14 cellular contexts compared by ENCODE assay signal in genomic region chr3:29694331-29694730, GRCh38.
A peak's percentile ranks its signal among the peaks of the same experiment; 100 is the strongest.
DNase-seq lines count a peak whose midpoint lies in the region; ATAC-seq and TF ChIP-seq lines count a peak whose summit lies in the region.
"Had no signal": no experiment of that assay in that cellular context is flagged by ENCODE, and none has a peak within 500 bp of the region (broad histone marks: within the 10 kb centered on the region; RNA-seq: fewer than 3 reads in every experiment).

No MANE protein-coding gene starts in this region.

- H3K9me3 Mint-ChIP-seq in WTC11, result no peaks in the 10 kb centered on the region

- 0 out of 2 replicates have a peak overlapping the region, but pooled peaks have one; percentile 52 for H3K27ac Mint-ChIP-seq in WTC11
- H3K27ac Mint-ChIP-seq: activated CD8-positive, alpha-beta memory T cell treated with anti-CD3 and anti-CD28 coated beads, Interleukin-2, amount 10 ng/mL, durations not matched to agents 7 days and 5 days had no signal

- H3K36me3 ChIP-seq in HCT116 (ENCODE audit: control insufficient read depth in 1 of 2, insufficient read depth in 2 of 2, low read length in 2 of 2) (no peaks in the 10 kb centered on the region), iPS-20b (ENCODE audit: insufficient read depth, low read depth, low read length) (no peaks in the 10 kb centered on the region), stomach smooth muscle (ENCODE audit: control insufficient read depth in 2 of 2, insufficient read depth in 2 of 2, low read length in 2 of 2) (no peaks in the 10 kb centered on the region)

- no peaks in the 10 kb centered on the region for H3K79me2 ChIP-seq in HCT116 (ENCODE audit: insufficient read depth, low read length)

- no peak overlapping the region for H3K27ac ChIP-seq in HCT116 (ENCODE audit: low read depth, low read length)
- H3K27ac ChIP-seq in iPS-20b (ENCODE audit: low read length), result no peak overlapping the region
- H3K27ac ChIP-seq in stomach smooth muscle (ENCODE audit: low read length), result peak overlapping the region; percentile 13
- H3K27ac ChIP-seq: C4-2B had no signal

- no TSS peak for BruUV-seq in HCT116 (replicated peaks; lab: Mats Ljungman, UMichigan)

- H3K4me3 Mint-ChIP-seq in WTC11, result no peak overlapping the region
- H3K4me3 Mint-ChIP-seq: activated CD8-positive, alpha-beta memory T cell treated with anti-CD3 and anti-CD28 coated beads, Interleukin-2, amount 10 ng/mL, durations not matched to agents 7 days and 5 days had no signal

- POLR2A ChIA-PET in HCT116 (lab: Charles Lee) (no interaction called here), WTC11 (lab: Charles Lee) (no interaction called here)

- peak; percentile 59; the same call in 1 of the 2 replicates for ATAC-seq in HCT116
- peak; percentile 9; the same call in 1 of the 2 replicates for ATAC-seq in WTC11
- ATAC-seq in HG03097 (IDR thresholded peaks at IDR 0.05; ENCODE audit: low FRiP score, unreplicated experiment), result no peak
- ATAC-seq: activated CD8-positive, alpha-beta memory T cell treated with anti-CD3 and anti-CD28 coated beads, Interleukin-2, amount 10 ng/mL, durations not matched to agents 7 days and 5 days had no signal

- H3K9me3 ChIP-seq in HCT116 (ENCODE audit: control insufficient read depth in 1 of 2, insufficient read depth in 1 of 2, low read depth in 1 of 2, low read length in 2 of 2), result no peaks in the 10 kb centered on the region
- no peaks in the 10 kb centered on the region for H3K9me3 ChIP-seq in iPS-20b (ENCODE audit: insufficient read depth, low read depth, low read length)
- H3K9me3 ChIP-seq in stomach smooth muscle (ENCODE audit: control insufficient read depth in 2 of 2, low read length in 2 of 2), result no peaks in the 10 kb centered on the region

- TF ChIP-seq RAD21 in HCT116 (IDR thresholded peaks at IDR 0.05; ENCODE audit: low read depth), result no peak

- H3K4me2 ChIP-seq in HCT116 (ENCODE audit: low read length), result peak overlapping the region; percentile 45

- no peak for DNase-seq in HCT116 (ENCODE audit: low read depth, low spot score)
- DNase-seq in WTC11 (ENCODE audit: low spot score), result no peak
- DNase-seq in NCI-H2171 treated with DMSO at 0.1 percent for 48 hours (lab: John Stamatoyannopoulos, UW), result no peak
- no peak for DNase-seq in OCI-M1 (lab: John Stamatoyannopoulos, UW)
- DNase-seq in nucleus accumbens (lab: John Stamatoyannopoulos, UW), result no peak
- DNase-seq: activated CD8-positive, alpha-beta memory T cell treated with anti-CD3 and anti-CD28 coated beads, Interleukin-2, amount 10 ng/mL, durations not matched to agents 7 days and 5 days; activated naive CD4-positive, alpha-beta T cell; caudate nucleus; MV-4-11; NCI-H345 had no signal

- RAD21 ChIA-PET in HCT116 (lab: Charles Lee; ENCODE audit: low non-redundant PET in 1 of 2, low total read pairs in 2 of 2, uncharacterized antibody in 2 of 2, unreplicated experiment in 2 of 2), result no interaction called here

- peaks cover 7 to 26% of the 10 kb centered on the region in 2 experiments for H3K4me1 ChIP-seq in HCT116 (ENCODE audit: control insufficient read depth in 1 of 2, insufficient read depth in 2 of 2, low read length in 2 of 2)
- peaks cover 30% of the 10 kb centered on the region for H3K4me1 ChIP-seq in iPS-20b (ENCODE audit: insufficient read depth, low read length)
- H3K4me1 ChIP-seq in stomach smooth muscle (ENCODE audit: control insufficient read depth, insufficient read depth, low read length), result peaks cover 6% of the 10 kb centered on the region

- no peak for TF ChIP-seq CTCF in HCT116 (IDR thresholded peaks at IDR 0.05 in 2 of 3, conservative IDR thresholded peaks at IDR 0.05 in 1 of 3; ENCODE audit: borderline replicate concordance in 1 of 3, insufficient read depth in 1 of 3, low read depth in 2 of 3, low read length in 2 of 3)
- no peak for TF ChIP-seq CTCF in WTC11 (IDR thresholded peaks at IDR 0.05)

- no peak overlapping the region for H3K9ac ChIP-seq in HCT116 (ENCODE audit: low read length)
- peak overlapping the region; percentile 38; the same call in 1 of the 2 replicates for H3K9ac ChIP-seq in iPS-20b (ENCODE audit: low read depth, low read length)
- no peak overlapping the region for H3K9ac ChIP-seq in stomach smooth muscle (ENCODE audit: low read length in 2 of 2)

- intact Hi-C loops in HCT116 (cut with micrococcal nuclease), result no loop called here

- H3K27me3 Mint-ChIP-seq in WTC11 (ENCODE audit: low read depth), result no peaks in the 10 kb centered on the region

- no peak overlapping the region; a peak in 1 of 4 replicates for H3K4me3 ChIP-seq in HCT116 (replicated peaks in 1 of 2; ENCODE audit: low read depth in 1 of 2, low read length in 2 of 2)
- H3K4me3 ChIP-seq in iPS-20b (ENCODE audit: low read length), result no peak overlapping the region
- no peak overlapping the region for H3K4me3 ChIP-seq in stomach smooth muscle (ENCODE audit: low read length in 2 of 2)

- no peaks in the 10 kb centered on the region for H3K27me3 ChIP-seq in HCT116 (ENCODE audit: insufficient read depth, low read length)
- no peaks in the 10 kb centered on the region for H3K27me3 ChIP-seq in iPS-20b (ENCODE audit: insufficient read depth, low read length)
- no peaks in the 10 kb centered on the region for H3K27me3 ChIP-seq in stomach smooth muscle (ENCODE audit: control insufficient read depth in 1 of 2, insufficient read depth in 2 of 2, low read length in 2 of 2)

- CTCF ChIA-PET in HCT116 (lab: Charles Lee), result no interaction called here
- CTCF ChIA-PET in WTC11 (lab: Charles Lee), result no interaction called here

- H3K36me3 Mint-ChIP-seq in WTC11, result no peaks in the 10 kb centered on the region
- H3K36me3 Mint-ChIP-seq: activated CD8-positive, alpha-beta memory T cell treated with anti-CD3 and anti-CD28 coated beads, Interleukin-2, amount 10 ng/mL, durations not matched to agents 7 days and 5 days had no signal

- H3K9me2 ChIP-seq in HCT116 (ENCODE audit: insufficient read depth), result no peaks in the 10 kb centered on the region

- peak overlapping the region; percentile 38 for H2AFZ ChIP-seq in HCT116 (ENCODE audit: low read depth, low read length, poor library complexity, severe bottlenecking)

- peaks cover 35% of the 10 kb centered on the region for H3K4me1 Mint-ChIP-seq in WTC11
- H3K4me1 Mint-ChIP-seq: activated CD8-positive, alpha-beta memory T cell treated with anti-CD3 and anti-CD28 coated beads, Interleukin-2, amount 10 ng/mL, durations not matched to agents 7 days and 5 days had no signal

- H4K20me1 ChIP-seq in HCT116 (ENCODE audit: insufficient read depth), result no peaks in the 10 kb centered on the region

- TF ChIP-seq POLR2A in HCT116 (IDR thresholded peaks at IDR 0.05; ENCODE audit: borderline replicate concordance, extremely low read depth, insufficient read depth, insufficient read length), result no peak

TF ChIP-seq in HCT116, 20 proteins besides CTCF, POLR2A, EP300 and RAD21:
- TF ChIP-seq ATF3 (IDR thresholded peaks at IDR 0.05) (no peak), JUND (IDR thresholded peaks at IDR 0.05) (no peak), SP1 (IDR thresholded peaks at IDR 0.05; ENCODE audit: low read depth) (no peak)

TF ChIP-seq in WTC11, 78 proteins besides CTCF, POLR2A, EP300 and RAD21 (continues in another document):
- TF ChIP-seq, protein P1, sequence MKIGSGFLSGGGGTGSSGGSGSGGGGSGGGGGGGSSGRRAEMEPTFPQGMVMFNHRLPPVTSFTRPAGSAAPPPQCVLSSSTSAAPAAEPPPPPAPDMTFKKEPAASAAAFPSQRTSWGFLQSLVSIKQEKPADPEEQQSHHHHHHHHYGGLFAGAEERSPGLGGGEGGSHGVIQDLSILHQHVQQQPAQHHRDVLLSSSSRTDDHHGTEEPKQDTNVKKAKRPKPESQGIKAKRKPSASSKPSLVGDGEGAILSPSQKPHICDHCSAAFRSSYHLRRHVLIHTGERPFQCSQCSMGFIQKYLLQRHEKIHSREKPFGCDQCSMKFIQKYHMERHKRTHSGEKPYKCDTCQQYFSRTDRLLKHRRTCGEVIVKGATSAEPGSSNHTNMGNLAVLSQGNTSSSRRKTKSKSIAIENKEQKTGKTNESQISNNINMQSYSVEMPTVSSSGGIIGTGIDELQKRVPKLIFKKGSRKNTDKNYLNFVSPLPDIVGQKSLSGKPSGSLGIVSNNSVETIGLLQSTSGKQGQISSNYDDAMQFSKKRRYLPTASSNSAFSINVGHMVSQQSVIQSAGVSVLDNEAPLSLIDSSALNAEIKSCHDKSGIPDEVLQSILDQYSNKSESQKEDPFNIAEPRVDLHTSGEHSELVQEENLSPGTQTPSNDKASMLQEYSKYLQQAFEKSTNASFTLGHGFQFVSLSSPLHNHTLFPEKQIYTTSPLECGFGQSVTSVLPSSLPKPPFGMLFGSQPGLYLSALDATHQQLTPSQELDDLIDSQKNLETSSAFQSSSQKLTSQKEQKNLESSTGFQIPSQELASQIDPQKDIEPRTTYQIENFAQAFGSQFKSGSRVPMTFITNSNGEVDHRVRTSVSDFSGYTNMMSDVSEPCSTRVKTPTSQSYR (CRISPR knock-in tag; IDR thresholded peaks at IDR 0.05), result no peak
- TF ChIP-seq STAT6 (CRISPR knock-in tag; conservative IDR thresholded peaks at IDR 0.05; ENCODE audit: low read depth), result no peak
- TF ChIP-seq, protein P2, sequence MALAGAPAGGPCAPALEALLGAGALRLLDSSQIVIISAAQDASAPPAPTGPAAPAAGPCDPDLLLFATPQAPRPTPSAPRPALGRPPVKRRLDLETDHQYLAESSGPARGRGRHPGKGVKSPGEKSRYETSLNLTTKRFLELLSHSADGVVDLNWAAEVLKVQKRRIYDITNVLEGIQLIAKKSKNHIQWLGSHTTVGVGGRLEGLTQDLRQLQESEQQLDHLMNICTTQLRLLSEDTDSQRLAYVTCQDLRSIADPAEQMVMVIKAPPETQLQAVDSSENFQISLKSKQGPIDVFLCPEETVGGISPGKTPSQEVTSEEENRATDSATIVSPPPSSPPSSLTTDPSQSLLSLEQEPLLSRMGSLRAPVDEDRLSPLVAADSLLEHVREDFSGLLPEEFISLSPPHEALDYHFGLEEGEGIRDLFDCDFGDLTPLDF (CRISPR knock-in tag; IDR thresholded peaks at IDR 0.05), result no peak
